ENCODE assay signal across 22 cellular contexts in genomic region chr20:8291873-8292272, GRCh38.
DNase-seq lines count a peak whose midpoint lies in the region; ATAC-seq and TF ChIP-seq lines count a peak whose summit lies in the region.
"Had no signal": no experiment of that assay in that cellular context is flagged by ENCODE, and none has a peak within 500 bp of the region (broad histone marks: within the 10 kb centered on the region; RNA-seq: fewer than 3 reads in every experiment).

No MANE protein-coding gene starts in this region.

- H3K36me3 ChIP-seq in mucosa of descending colon (ENCODE audit: low read depth), result no peaks in the 10 kb centered on the region
- H3K36me3 ChIP-seq: BLaER1, gastroesophageal sphincter, lower lobe of right lung, thoracic aorta had no signal

- no peak for ATAC-seq in mucosa of descending colon
- ATAC-seq in HG03045 (IDR thresholded peaks at IDR 0.05; ENCODE audit: unreplicated experiment), result no peak
- ATAC-seq: gastroesophageal sphincter, lower lobe of right lung, psoas muscle had no signal

- no peaks in the 10 kb centered on the region for H3K9me3 ChIP-seq in mucosa of descending colon
- H3K9me3 ChIP-seq: BLaER1, gastroesophageal sphincter, lower lobe of right lung, psoas muscle, thoracic aorta had no signal

- intact Hi-C loops in mucosa of descending colon (cut with DNase I, micrococcal nuclease) (no loop called here), cardiac septum (cut with DNase I) (no loop called here)

- no peak for TF ChIP-seq CTCF in mucosa of descending colon (IDR thresholded peaks at IDR 0.05)

- H3K4me3 ChIP-seq in mucosa of descending colon, result no peak overlapping the region
- H3K4me3 ChIP-seq: BLaER1, gastroesophageal sphincter, lower lobe of right lung, psoas muscle, thoracic aorta had no signal

- peak; percentile 31 for DNase-seq in DMS 273 treated with DMSO at 0.1 percent for 48 hours (lab: John Stamatoyannopoulos, UW)
- peak; percentile 49 for DNase-seq in RPMI7951 (ENCODE audit: low read depth)
- DNase-seq in dedifferentiated amniotic fluid mesenchymal stem cell (ENCODE audit: extremely low spot score), result peak; percentile 18
- peak; percentile 46 for DNase-seq in renal cortical epithelial cell (ENCODE audit: low read depth)
- DNase-seq in mucosa of descending colon, result no peak
- DNase-seq in cardiac septum (ENCODE audit: low spot score), result no peak
- DNase-seq: activated CD4-positive, alpha-beta memory T cell treated with anti-CD3 and anti-CD28 coated beads, Interleukin-2, amount 10 ng/mL, durations not matched to agents 7 days and 5 days; activated CD4-positive, CD25-positive, alpha-beta regulatory T cell; activated gamma-delta T cell treated with Interleukin-2 at 50 U/mL for 16 hours; central memory CD4-positive, alpha-beta T cell; COR-L47; Karpas-422; lower lobe of right lung; MV-4-11; NCI-H1694 treated with DMSO at 0.1 percent for 48 hours; psoas muscle; stimulated activated CD4-positive, alpha-beta T cell treated with anti-CD3 and anti-CD28 coated beads, Interleukin-4, amount 100 ng/mL, for 1 hour; stimulated activated naive CD4-positive, alpha-beta T cell treated with Interleukin-2 at 50 U/mL for 16 hours had no signal

- no peaks in the 10 kb centered on the region for H3K4me1 ChIP-seq in mucosa of descending colon (ENCODE audit: low read depth)
- H3K4me1 ChIP-seq: BLaER1, lower lobe of right lung had no signal

Comparison
In these comparisons a context has a peak if more than half of its experiments do, and no peak if none do; other contexts are left out.
1. DNase-seq: peak in DMS 273 treated with DMSO at 0.1 percent for 48 hours (single experiment), RPMI7951 (single experiment), dedifferentiated amniotic fluid mesenchymal stem cell (single experiment) and renal cortical epithelial cell (single experiment); none in mucosa of descending colon (0 of 3) and cardiac septum (single experiment).